Comparison of ENCODE assay signal across 8 cellular contexts in the genomic region with DNA sequence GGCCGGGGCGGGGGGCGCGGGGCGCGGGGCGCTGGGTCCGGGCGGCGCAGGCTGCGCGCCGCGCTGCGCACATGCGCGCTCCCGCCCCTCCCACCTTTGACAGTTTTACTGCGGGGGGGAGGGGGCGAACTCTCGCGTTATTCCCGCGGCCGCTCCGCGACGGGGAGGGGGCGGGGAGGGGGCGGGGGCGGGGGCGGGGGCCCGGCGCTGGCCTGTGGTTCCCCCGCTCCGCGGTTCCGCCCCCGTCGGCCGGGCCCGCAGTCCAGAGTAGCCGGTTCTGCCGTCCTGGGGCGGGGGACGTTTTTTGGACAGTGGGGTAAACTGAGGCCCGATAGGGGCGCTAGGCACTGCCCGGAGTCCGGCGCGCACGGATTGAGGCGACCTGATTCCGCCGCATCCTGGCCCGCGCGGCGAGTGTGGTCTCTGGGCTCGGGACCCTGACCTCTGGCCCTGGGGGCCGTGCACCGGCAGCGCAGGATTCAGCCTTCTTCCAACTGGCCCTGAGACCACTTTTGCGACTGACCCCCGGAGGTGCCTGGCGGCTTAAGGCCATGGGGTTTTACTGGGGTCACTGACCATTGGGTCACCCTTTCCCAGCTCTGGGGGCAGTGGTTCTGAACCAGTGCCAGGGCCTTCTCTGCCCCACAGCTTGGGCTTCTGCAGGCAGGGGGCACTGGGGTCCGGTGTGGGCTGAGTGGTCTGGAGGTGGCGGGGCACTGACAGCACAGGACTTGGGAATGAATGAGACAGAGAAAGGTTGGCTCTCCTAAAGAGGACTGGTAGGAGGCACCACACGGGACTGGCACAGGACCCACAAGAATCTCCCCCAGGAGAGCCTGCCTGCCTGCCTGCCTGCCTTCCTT. TPM values are rescaled to one million over a fixed set of nuclear protein-coding genes. Genes with fewer than 3 reads are reported as not detected.
DNase-seq lines count a peak whose midpoint lies in the region; ATAC-seq, FAIRE-seq and TF ChIP-seq lines count a peak whose summit lies in the region.

A gene with protein sequence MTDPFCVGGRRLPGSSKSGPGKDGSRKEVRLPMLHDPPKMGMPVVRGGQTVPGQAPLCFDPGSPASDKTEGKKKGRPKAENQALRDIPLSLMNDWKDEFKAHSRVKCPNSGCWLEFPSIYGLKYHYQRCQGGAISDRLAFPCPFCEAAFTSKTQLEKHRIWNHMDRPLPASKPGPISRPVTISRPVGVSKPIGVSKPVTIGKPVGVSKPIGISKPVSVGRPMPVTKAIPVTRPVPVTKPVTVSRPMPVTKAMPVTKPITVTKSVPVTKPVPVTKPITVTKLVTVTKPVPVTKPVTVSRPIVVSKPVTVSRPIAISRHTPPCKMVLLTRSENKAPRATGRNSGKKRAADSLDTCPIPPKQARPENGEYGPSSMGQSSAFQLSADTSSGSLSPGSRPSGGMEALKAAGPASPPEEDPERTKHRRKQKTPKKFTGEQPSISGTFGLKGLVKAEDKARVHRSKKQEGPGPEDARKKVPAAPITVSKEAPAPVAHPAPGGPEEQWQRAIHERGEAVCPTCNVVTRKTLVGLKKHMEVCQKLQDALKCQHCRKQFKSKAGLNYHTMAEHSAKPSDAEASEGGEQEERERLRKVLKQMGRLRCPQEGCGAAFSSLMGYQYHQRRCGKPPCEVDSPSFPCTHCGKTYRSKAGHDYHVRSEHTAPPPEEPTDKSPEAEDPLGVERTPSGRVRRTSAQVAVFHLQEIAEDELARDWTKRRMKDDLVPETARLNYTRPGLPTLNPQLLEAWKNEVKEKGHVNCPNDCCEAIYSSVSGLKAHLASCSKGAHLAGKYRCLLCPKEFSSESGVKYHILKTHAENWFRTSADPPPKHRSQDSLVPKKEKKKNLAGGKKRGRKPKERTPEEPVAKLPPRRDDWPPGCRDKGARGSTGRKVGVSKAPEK (minus strand): TSS at position 80 of the 863 bp plus-strand sequence. CDS start 1,980 bp downstream, outside the sequence.

- peak in 5 of 7 experiments; percentile 41 to 63 (median 55) for DNase-seq in CD8-positive, alpha-beta T cell
- no peak for DNase-seq in HFFc6
- no peak for DNase-seq in SK-N-MC (ENCODE audit: low read depth, low spot score)
- no peak for DNase-seq in astrocyte (ENCODE audit: low read depth)
- peak; percentile 79 to 93 (median 90) for DNase-seq in right cardiac atrium
- peak; percentile 72 to 87 for DNase-seq in psoas muscle
- no peak for DNase-seq in T1000 (lab: John Stamatoyannopoulos, UW)

- H3K27me3 ChIP-seq in CD8-positive, alpha-beta T cell (ENCODE audit: insufficient read depth, low read length): no peaks in the 10 kb centered on the region
- no peaks in the 10 kb centered on the region for H3K27me3 ChIP-seq in astrocyte (ENCODE audit: insufficient read depth, low read length)
- no peaks in the 10 kb centered on the region for H3K27me3 ChIP-seq in right cardiac atrium (ENCODE audit: control insufficient read depth, insufficient read depth)
- no peaks in the 10 kb centered on the region for H3K27me3 ChIP-seq in psoas muscle (ENCODE audit: insufficient read depth in 3 of 3, low read length in 2 of 3)

- no peaks in the 10 kb centered on the region for H4K20me1 ChIP-seq in astrocyte (ENCODE audit: insufficient read depth, low read length)

- H3K4me2 ChIP-seq in astrocyte (ENCODE audit: low read length): peak within 1 kb of the TSS; percentile 95

- peak within 1 kb of the TSS; percentile 98 for H3K9ac ChIP-seq in SK-N-MC (ENCODE audit: insufficient read length)
- H3K9ac ChIP-seq in astrocyte (ENCODE audit: low read length): peak within 1 kb of the TSS; percentile 86

- H3K79me2 ChIP-seq in astrocyte (ENCODE audit: insufficient read depth, low read length): peaks cover 24% of the 10 kb centered on the region

- peak within 1 kb of the TSS; percentile 86 for H3K27ac Mint-ChIP-seq in CD8-positive, alpha-beta T cell
- H3K27ac Mint-ChIP-seq in HFFc6 (peak within 1 kb of the TSS; percentile 65), astrocyte (ENCODE audit: unreplicated experiment) (peak within 1 kb of the TSS; percentile 88)

- H3K4me1 ChIP-seq in CD8-positive, alpha-beta T cell (ENCODE audit: insufficient read depth, low read length): peaks cover 19% of the 10 kb centered on the region
- H3K4me1 ChIP-seq in astrocyte (ENCODE audit: insufficient read depth, low read length) (peaks cover 20% of the 10 kb centered on the region), right cardiac atrium (ENCODE audit: control insufficient read depth, insufficient read depth, low read length) (peaks cover 5% of the 10 kb centered on the region), psoas muscle (peaks cover 10% of the 10 kb centered on the region)

- peaks cover 18% of the 10 kb centered on the region for H3K36me3 Mint-ChIP-seq in CD8-positive, alpha-beta T cell
- H3K36me3 Mint-ChIP-seq in HFFc6 (ENCODE audit: low read depth): no peaks in the 10 kb centered on the region
- peaks cover 2% of the 10 kb centered on the region for H3K36me3 Mint-ChIP-seq in astrocyte (ENCODE audit: low read depth, unreplicated experiment)

- no peak for TF ChIP-seq CTCF in CD8-positive, alpha-beta T cell (IDR thresholded peaks at IDR 0.05)
- TF ChIP-seq CTCF in HFFc6 (IDR thresholded peaks at IDR 0.05) (peak; percentile 19; the same call in 1 of the 2 replicates), astrocyte (IDR thresholded peaks at IDR 0.05; ENCODE audit: insufficient read depth, low read depth, low read length) (no peak), psoas muscle (IDR thresholded peaks at IDR 0.05) (no peak)

- peak within 1 kb of the TSS; percentile 79 for H3K4me3 Mint-ChIP-seq in CD8-positive, alpha-beta T cell
- H3K4me3 Mint-ChIP-seq in HFFc6 (peak within 1 kb of the TSS; percentile 89), astrocyte (ENCODE audit: unreplicated experiment) (peak within 1 kb of the TSS; percentile 86)

- no peaks in the 10 kb centered on the region for H3K9me3 ChIP-seq in CD8-positive, alpha-beta T cell (ENCODE audit: low read length)
- H3K9me3 ChIP-seq in SK-N-MC (ENCODE audit: low read depth, low read length): no peaks in the 10 kb centered on the region
- H3K9me3 ChIP-seq in astrocyte (ENCODE audit: insufficient read depth, low read depth, low read length): peaks cover 24% of the 10 kb centered on the region
- H3K9me3 ChIP-seq in right cardiac atrium (ENCODE audit: control insufficient read depth, low read length): no peaks in the 10 kb centered on the region
- no peaks in the 10 kb centered on the region for H3K9me3 ChIP-seq in psoas muscle

- peak within 1 kb of the TSS; percentile 57 for H3K4me3 ChIP-seq in CD8-positive, alpha-beta T cell (ENCODE audit: low read depth, low read length)
- H3K4me3 ChIP-seq in SK-N-MC (peak within 1 kb of the TSS; percentile 91), astrocyte (ENCODE audit: insufficient read depth, low read depth, low read length) (peak within 1 kb of the TSS; percentile 67), right cardiac atrium (ENCODE audit: low read length) (peak within 1 kb of the TSS; percentile 97), psoas muscle (peak within 1 kb of the TSS; percentile 76)

- 4% methylated on average over 70 of the region's 70 CpGs for WGBS in right cardiac atrium
- WGBS in psoas muscle, 3 donors: 3 to 12% (median 9%) methylated on average over 19 to 70 of the region's 70 CpGs

- peaks cover 7% of the 10 kb centered on the region for H3K36me3 ChIP-seq in CD8-positive, alpha-beta T cell (ENCODE audit: insufficient read depth, low read length)
- H3K36me3 ChIP-seq in SK-N-MC (ENCODE audit: insufficient read depth, low read length) (peaks cover 21% of the 10 kb centered on the region), astrocyte (ENCODE audit: insufficient read depth, low read length) (peaks cover 2% of the 10 kb centered on the region), psoas muscle (ENCODE audit: insufficient read depth in 1 of 2, low read depth in 1 of 2) (peaks cover 2 to 17% of the 10 kb centered on the region in 2 donors)

- H3K4me1 Mint-ChIP-seq in CD8-positive, alpha-beta T cell (ENCODE audit: low read depth): peaks cover 27% of the 10 kb centered on the region
- peaks cover 31% of the 10 kb centered on the region for H3K4me1 Mint-ChIP-seq in HFFc6 (ENCODE audit: low read depth)
- peaks cover 5% of the 10 kb centered on the region for H3K4me1 Mint-ChIP-seq in astrocyte (ENCODE audit: low read depth, unreplicated experiment)

- peak within 1 kb of the TSS; percentile 77 for H2AFZ ChIP-seq in astrocyte (ENCODE audit: low read depth, low read length)

- H3K27ac ChIP-seq in CD8-positive, alpha-beta T cell (ENCODE audit: low read depth, low read length): peak within 1 kb of the TSS; percentile 59
- H3K27ac ChIP-seq in SK-N-MC (peak within 1 kb of the TSS; percentile 71), astrocyte (ENCODE audit: low read depth, low read length) (peak within 1 kb of the TSS; percentile 33), right cardiac atrium (ENCODE audit: low read length) (no peak within 1 kb of the TSS), psoas muscle (peak within 1 kb of the TSS; percentile 66)

- CTCF ChIA-PET in CD8-positive, alpha-beta T cell (lab: Charles Lee): no interaction called here

- POLR2A ChIA-PET in CD8-positive, alpha-beta T cell (lab: Charles Lee): no interaction called here

- no peaks in the 10 kb centered on the region for H3K9me3 Mint-ChIP-seq in CD8-positive, alpha-beta T cell
- no peaks in the 10 kb centered on the region for H3K9me3 Mint-ChIP-seq in HFFc6
- H3K9me3 Mint-ChIP-seq in astrocyte (ENCODE audit: unreplicated experiment): no peaks in the 10 kb centered on the region

- FAIRE-seq in astrocyte (lab: Jason Lieb, UNC): no peak

- ATAC-seq in CD8-positive, alpha-beta T cell: peak; percentile 59
- ATAC-seq in right cardiac atrium (peak; percentile 20 to 25), psoas muscle (peak; percentile 41 to 65 (median 63)), HG03469 (IDR thresholded peaks at IDR 0.05; ENCODE audit: unreplicated experiment) (no peak)

- no peaks in the 10 kb centered on the region for H3K27me3 Mint-ChIP-seq in CD8-positive, alpha-beta T cell (ENCODE audit: low read depth)
- H3K27me3 Mint-ChIP-seq in HFFc6 (ENCODE audit: insufficient read depth) (no peaks in the 10 kb centered on the region; the same call in none of the 2 replicates), astrocyte (ENCODE audit: low read depth, unreplicated experiment) (no peaks in the 10 kb centered on the region)

- intact Hi-C loops in CD8-positive, alpha-beta T cell (cut with DNase I, micrococcal nuclease): loop anchor here (1.0 to 5.0 kb wide), 2 partner anchors 14 to 433 kb away; partner anchors contain the start of genes UCKL1 (in 2 of the 2) and PTK6 (in 1 of the 2)
- intact Hi-C loops in right cardiac atrium (cut with DNase I) (loop anchor here (5.0 to 10.0 kb wide), 7 partner anchors 65 to 435 kb away; partner anchors contain the start of genes PTK6 (in 2 of the 4), DNAJC5 (in 1 of the 4), RTEL1 (in 1 of the 4) and STMN3 (in 1 of the 4)), psoas muscle (cut with DNase I) (loop anchor here (5.0 kb wide), 3 partner anchors 73 to 433 kb away; partner anchors contain the start of genes DNAJC5 (in 1 of the 2) and PTK6 (in 1 of the 2))

RNA-seq across cellular contexts. Expression of the gene that starts here (rescaled TPM):
- 10 to 100 TPM; 13.9 to 14.9 TPM for total RNA-seq in CD8-positive, alpha-beta T cell
- total RNA-seq in HFFc6 (2021; fragmentation: NEBNext Ultra II Directional; extraction: Animal tissue kit (Norgen Biotek cat#: 25700)): 10 to 100 TPM; 20.7 to 26.1 (median 21.4) TPM
- total RNA-seq in astrocyte (27.5 and 27.7 TPM in 2 replicates), right cardiac atrium (10 to 100 TPM; 12.3 to 16.1 (median 13.6) TPM), psoas muscle (10 to 100 TPM in 3 of 4 donors, 1 to 10 TPM in 1; 10.0 to 14.4 (median 12.4) TPM)
- polyA plus RNA-seq in right cardiac atrium (9.8 TPM), psoas muscle (1 to 10 TPM; 3.3 to 9.1 (median 5.6) TPM)

Comparison
In these comparisons a context has a peak if more than half of its experiments do, and no peak if none do; other contexts are left out.
1. DNase-seq: peak in CD8-positive, alpha-beta T cell (5 of 7), right cardiac atrium (3 of 3) and psoas muscle (2 of 2); none in HFFc6 (single experiment), SK-N-MC (single experiment), astrocyte (single experiment) and T1000 (single experiment).
2. Peak in every context shown above with its lines, with median percentiles within 50 percentile points of each other: H3K4me3 ChIP-seq, H3K27ac Mint-ChIP-seq and H3K4me3 Mint-ChIP-seq.